21 cellular contexts compared by ENCODE assay signal in genomic region chr7:132765861-132766260, GRCh38.
"Had no signal": no experiment of that assay in that cellular context is flagged by ENCODE, and none has a peak within 500 bp of the region (broad histone marks: within the 10 kb centered on the region; RNA-seq: fewer than 3 reads in every experiment).

No MANE protein-coding gene starts in this region.

- H3K79me2 ChIP-seq: hepatocyte had no signal

- H3K27me3 ChIP-seq: colonic mucosa, dorsolateral prefrontal cortex, esophagus muscularis mucosa, foreskin keratinocyte, gastroesophageal sphincter, heart left ventricle, hepatocyte, left lung had no signal

- H3K9me3 ChIP-seq: colonic mucosa had no signal

- H2AFZ ChIP-seq: hepatocyte had no signal

- DNase-seq: colonic mucosa; dermis blood vessel endothelial cell; effector CD4-positive, alpha-beta T cell; effector memory CD4-positive, alpha-beta T cell; foreskin keratinocyte; heart left ventricle; hypothalamus; immature natural killer cell; islet precursor cell; kidney; kidney glomerular epithelial cell; left lung; left ventricle myocardium superior; lower lobe of right lung; mesenchymal stem cell; mucosa of descending colon had no signal

- ATAC-seq: foreskin keratinocyte, gastroesophageal sphincter, heart left ventricle, left lung, left ventricle myocardium superior, lower lobe of right lung, mucosa of descending colon had no signal

- H3K4me1 ChIP-seq: colonic mucosa, esophagus muscularis mucosa, foreskin keratinocyte, gastroesophageal sphincter, heart left ventricle, left lung, lower lobe of right lung had no signal

- H3K27ac Mint-ChIP-seq: immature natural killer cell, mesothelial cell of epicardium had no signal

- H3K4me3 Mint-ChIP-seq: immature natural killer cell, mesothelial cell of epicardium had no signal

- H3K36me3 ChIP-seq: colonic mucosa, esophagus muscularis mucosa, gastroesophageal sphincter, heart left ventricle, left lung, lower lobe of right lung had no signal

- H3K36me3 Mint-ChIP-seq: mesothelial cell of epicardium had no signal

- H3K27ac ChIP-seq: colonic mucosa, esophagus muscularis mucosa, foreskin keratinocyte, gastroesophageal sphincter, heart left ventricle, hepatocyte, left lung, lower lobe of right lung had no signal

- H3K4me2 ChIP-seq: hepatocyte had no signal

- H3K4me1 Mint-ChIP-seq: mesothelial cell of epicardium had no signal

- H3K4me3 ChIP-seq: colonic mucosa, dorsolateral prefrontal cortex, esophagus muscularis mucosa, gastroesophageal sphincter, heart left ventricle, hepatocyte, left lung, lower lobe of right lung, mucosa of descending colon had no signal
